8 cellular contexts compared by ENCODE assay signal in genomic region chr16:9053006-9053601, GRCh38. TPM values are rescaled to one million over a fixed set of nuclear protein-coding genes. Genes with fewer than 3 reads are reported as not detected.
DNase-seq lines count a peak whose midpoint lies in the region; ATAC-seq lines count a peak whose summit lies in the region.

No MANE protein-coding gene starts in this region.

- no peaks in the 10 kb centered on the region for H3K36me3 Mint-ChIP-seq in immature natural killer cell

- H3K4me1 Mint-ChIP-seq in immature natural killer cell: no peaks in the 10 kb centered on the region

- no peaks in the 10 kb centered on the region for H3K9me3 Mint-ChIP-seq in immature natural killer cell

- intact Hi-C loops in Right ventricle myocardium superior (cut with DNase I): no loop called here

- peaks cover 0 to 8% (median 5%) of the 10 kb centered on the region in 3 donors for H3K27me3 Mint-ChIP-seq in immature natural killer cell (ENCODE audit: low read depth in 3 of 3)

- no peak overlapping the region for H3K27ac Mint-ChIP-seq in immature natural killer cell

- ATAC-seq in HG03432 (IDR thresholded peaks at IDR 0.05; ENCODE audit: unreplicated experiment): peak; percentile 60
- peak; percentile 81 for ATAC-seq in Right ventricle myocardium superior (ENCODE audit: poor library complexity)
- ATAC-seq in HG03280 (IDR thresholded peaks at IDR 0.05; ENCODE audit: unreplicated experiment): no peak

- no peak overlapping the region for H3K4me3 Mint-ChIP-seq in immature natural killer cell

- DNase-seq in DMS 273 (lab: John Stamatoyannopoulos, UW; ENCODE audit: unreplicated experiment): peak; percentile 88
- DNase-seq in SK-N-DZ (ENCODE audit: low spot score): peak; percentile 92
- DNase-seq in Right ventricle myocardium superior: peak; percentile 65
- DNase-seq in retina: peak; percentile 65
- DNase-seq in epidermal melanocyte (ENCODE audit: insufficient read length, low spot score): no peak
- DNase-seq in immature natural killer cell: no peak

RNA-seq across cellular contexts. Expression of gene HAPSTR1, which starts 38.3 kb away (rescaled TPM):
- 26.2 and 27.2 TPM in 2 replicates for polyA plus RNA-seq in SK-N-DZ (2014; cell fraction: cytosol; rRNA removed)
- polyA plus RNA-seq in SK-N-DZ (2014; cell fraction: nucleus; rRNA removed): 15.1 and 17.8 TPM in 2 replicates
- 51.7 TPM for total RNA-seq in Right ventricle myocardium superior
- 10 to 100 TPM in 1 of 3 donors, 1 to 10 TPM in 2; 4.9 to 20.2 (median 6.1) TPM for polyA plus RNA-seq in immature natural killer cell

Comparison
In these comparisons a context has a peak if more than half of its experiments do, and no peak if none do; other contexts are left out.
1. DNase-seq: peak in DMS 273 (single experiment), SK-N-DZ (single experiment), Right ventricle myocardium superior (single experiment) and retina (single experiment); none in epidermal melanocyte (single experiment) and immature natural killer cell (0 of 3).